In the genomic region with DNA sequence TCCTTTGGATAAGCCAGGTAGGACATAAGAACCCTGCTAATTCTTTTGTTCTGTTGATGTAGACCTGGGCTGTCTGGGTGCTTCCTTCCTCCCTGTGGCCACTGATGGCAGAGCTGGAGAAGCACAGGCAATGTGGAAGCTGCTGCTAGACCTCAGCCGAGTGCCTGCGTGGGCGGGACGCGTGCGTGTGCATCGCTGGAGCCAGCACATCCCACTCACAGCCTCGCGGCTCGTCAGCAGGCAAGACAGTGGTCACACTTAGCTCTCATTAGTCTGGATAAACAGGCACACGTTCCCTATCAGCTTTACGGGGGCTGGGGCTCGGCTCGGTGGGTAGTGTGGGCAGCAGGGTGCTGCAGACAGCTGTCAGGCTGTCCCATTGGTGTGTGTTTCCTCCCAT, we compare ENCODE assay signal across 19 cellular contexts.
A peak's percentile ranks its signal among the peaks of the same experiment; 100 is the strongest.
DNase-seq lines count a peak whose midpoint lies in the region; ATAC-seq and TF ChIP-seq lines count a peak whose summit lies in the region.
"Had no signal": no experiment of that assay in that cellular context is flagged by ENCODE, and none has a peak within 500 bp of the region (broad histone marks: within the 10 kb centered on the region; RNA-seq: fewer than 3 reads in every experiment).

No MANE protein-coding gene starts in this region.

- no peak overlapping the region for H3K18ac ChIP-seq in trophoblast cell (ENCODE audit: low read length)

- no peak overlapping the region for H2AK5ac ChIP-seq in trophoblast cell (ENCODE audit: low read length)

- in situ Hi-C loops in GM23248 (cut with MboI), result no loop called here

- H3K27ac Mint-ChIP-seq in activated CD4-positive, alpha-beta T cell treated with anti-CD3 and anti-CD28 coated beads for 36 hours, result no peak overlapping the region
- H3K27ac Mint-ChIP-seq in activated CD4-positive, alpha-beta T cell treated with anti-CD3 and anti-CD28 coated beads, Interleukin-2, amount 10 ng/mL, durations not matched to agents 7 days and 5 days, result no peak overlapping the region
- H3K27ac Mint-ChIP-seq: IgD-negative memory B cell had no signal

- CTCF ChIA-PET in activated CD4-positive, alpha-beta T cell treated with anti-CD3 and anti-CD28 coated beads for 36 hours (lab: Charles Lee), result no interaction called here
- CTCF ChIA-PET in activated CD4-positive, alpha-beta T cell treated with anti-CD3 and anti-CD28 coated beads, Interleukin-2, amount 10 ng/mL, durations not matched to agents 7 days and 5 days (lab: Charles Lee), result interaction anchor here (1.1 kb wide), 1 partner anchor 13 kb away, joined by 3 read pairs; no protein-coding TSS in a partner anchor

- no peak overlapping the region for H3K4ac ChIP-seq in trophoblast cell (ENCODE audit: low read depth, low read length)

- H3K36me3 ChIP-seq in GM23248 (ENCODE audit: low read depth) (no peaks in the 10 kb centered on the region), trophoblast cell (ENCODE audit: control insufficient read depth in 1 of 2, insufficient read depth in 2 of 2, low read length in 2 of 2) (no peaks in the 10 kb centered on the region)
- H3K36me3 ChIP-seq: adrenal gland, gastroesophageal sphincter had no signal

- no peak overlapping the region for H3K4me3 Mint-ChIP-seq in activated CD4-positive, alpha-beta T cell treated with anti-CD3 and anti-CD28 coated beads for 36 hours
- H3K4me3 Mint-ChIP-seq in activated CD4-positive, alpha-beta T cell treated with anti-CD3 and anti-CD28 coated beads, Interleukin-2, amount 10 ng/mL, durations not matched to agents 7 days and 5 days, result no peak overlapping the region
- H3K4me3 Mint-ChIP-seq: IgD-negative memory B cell had no signal

- H3K27ac ChIP-seq in GM23248, result no peak overlapping the region
- H3K27ac ChIP-seq in trophoblast cell (ENCODE audit: low read depth, low read length), result no peak overlapping the region
- H3K27ac ChIP-seq: adrenal gland, gastroesophageal sphincter, SK-N-MC, skin epidermis had no signal

- DNase-seq in activated CD4-positive, alpha-beta T cell treated with anti-CD3 and anti-CD28 coated beads for 36 hours, result peak; percentile 16
- DNase-seq in activated CD4-positive, alpha-beta T cell treated with anti-CD3 and anti-CD28 coated beads, Interleukin-2, amount 10 ng/mL, durations not matched to agents 7 days and 5 days, result no peak
- DNase-seq in GM23248 (peak; percentile 47), fibroblast of mammary gland (ENCODE audit: low read depth) (peak; percentile 34), renal cortical epithelial cell (ENCODE audit: low read depth) (peak; percentile 16), trophoblast cell (no peak), SW 1271 (lab: John Stamatoyannopoulos, UW) (no peak)
- DNase-seq: activated CD4-positive, alpha-beta T cell treated with anti-CD3 and anti-CD28 coated beads, Interleukin-2, amount 50 U/mL, for 48 hours; GF-D8; mesendoderm; NCI-H1105; NCI-H446 treated with DMSO at 0.1 percent for 48 hours; stimulated activated naive CD4-positive, alpha-beta T cell had no signal

- H4K91ac ChIP-seq in trophoblast cell (ENCODE audit: low read depth, low read length), result no peak overlapping the region

- H3K27me3 ChIP-seq in GM23248 (replicated peaks; ENCODE audit: insufficient read depth) (peaks cover 58% of the 10 kb centered on the region), trophoblast cell (ENCODE audit: insufficient read depth, low read length) (peaks cover 2% of the 10 kb centered on the region)
- H3K27me3 ChIP-seq: adrenal gland had no signal

- ATAC-seq in activated CD4-positive, alpha-beta T cell treated with anti-CD3 and anti-CD28 coated beads for 36 hours, result no peak
- no peak for ATAC-seq in HG03342 (IDR thresholded peaks at IDR 0.05; ENCODE audit: unreplicated experiment)
- ATAC-seq: gastroesophageal sphincter had no signal

- intact Hi-C loops in activated CD4-positive, alpha-beta T cell treated with anti-CD3 and anti-CD28 coated beads for 36 hours (cut with DNase I, micrococcal nuclease), result no loop called here

- POLR2A ChIA-PET in activated CD4-positive, alpha-beta T cell treated with anti-CD3 and anti-CD28 coated beads for 36 hours (lab: Charles Lee), result no interaction called here
- POLR2A ChIA-PET in activated CD4-positive, alpha-beta T cell treated with anti-CD3 and anti-CD28 coated beads, Interleukin-2, amount 10 ng/mL, durations not matched to agents 7 days and 5 days (lab: Charles Lee), result no interaction called here

- H3K14ac ChIP-seq in trophoblast cell (ENCODE audit: low read length), result no peak overlapping the region

- no peaks in the 10 kb centered on the region for H3K4me1 ChIP-seq in GM23248 (ENCODE audit: insufficient read depth)
- H3K4me1 ChIP-seq in trophoblast cell (ENCODE audit: control insufficient read depth in 1 of 2, insufficient read depth in 2 of 2, low read length in 2 of 2), result no peaks in the 10 kb centered on the region
- H3K4me1 ChIP-seq: gastroesophageal sphincter had no signal

- H3K4me1 Mint-ChIP-seq in activated CD4-positive, alpha-beta T cell treated with anti-CD3 and anti-CD28 coated beads for 36 hours, result no peaks in the 10 kb centered on the region
- H3K4me1 Mint-ChIP-seq in activated CD4-positive, alpha-beta T cell treated with anti-CD3 and anti-CD28 coated beads, Interleukin-2, amount 10 ng/mL, durations not matched to agents 7 days and 5 days, result no peaks in the 10 kb centered on the region
- H3K4me1 Mint-ChIP-seq: IgD-negative memory B cell had no signal

- no peaks in the 10 kb centered on the region for H4K20me1 ChIP-seq in GM23248 (ENCODE audit: insufficient read depth)

- WGBS in GM23248 (ENCODE audit: low coverage in 1 of 2, low lambda C conversion rate in 2 of 2, missing lambda C conversion rate in 2 of 2), 2 experiments, result 48 to 64% methylated on average over 13 to 14 of the region's 14 CpGs
- WGBS in trophoblast cell (ENCODE audit: extremely low coverage, insufficient coverage, insufficient read length), result no CpG with 5 or more reads among the region's 14 CpGs

- H3K9ac ChIP-seq in GM23248 (no peak overlapping the region), trophoblast cell (ENCODE audit: low read length) (no peak overlapping the region)

- H2BK120ac ChIP-seq in trophoblast cell (ENCODE audit: insufficient read depth, low read length, poor library complexity), result no peak overlapping the region

- H3K9me3 Mint-ChIP-seq in activated CD4-positive, alpha-beta T cell treated with anti-CD3 and anti-CD28 coated beads for 36 hours (ENCODE audit: low read depth), result no peaks in the 10 kb centered on the region
- no peaks in the 10 kb centered on the region for H3K9me3 Mint-ChIP-seq in activated CD4-positive, alpha-beta T cell treated with anti-CD3 and anti-CD28 coated beads, Interleukin-2, amount 10 ng/mL, durations not matched to agents 7 days and 5 days

- H3F3A ChIP-seq in GM23248 (ENCODE audit: insufficient read depth), result no peaks in the 10 kb centered on the region

- no peaks in the 10 kb centered on the region for H3K36me3 Mint-ChIP-seq in activated CD4-positive, alpha-beta T cell treated with anti-CD3 and anti-CD28 coated beads for 36 hours (ENCODE audit: low read depth)
- no peaks in the 10 kb centered on the region for H3K36me3 Mint-ChIP-seq in activated CD4-positive, alpha-beta T cell treated with anti-CD3 and anti-CD28 coated beads, Interleukin-2, amount 10 ng/mL, durations not matched to agents 7 days and 5 days (ENCODE audit: low read depth)
- H3K36me3 Mint-ChIP-seq: IgD-negative memory B cell had no signal

- H3K4me3 ChIP-seq in GM23248 (no peak overlapping the region), fibroblast of mammary gland (ENCODE audit: control insufficient read depth, low read depth, low read length) (no peak overlapping the region), trophoblast cell (ENCODE audit: low read depth, low read length) (no peak overlapping the region)
- H3K4me3 ChIP-seq: adrenal gland, gastroesophageal sphincter, SK-N-MC, skin epidermis had no signal

- H3K4me2 ChIP-seq in GM23248 (ENCODE audit: unreplicated experiment) (no peak overlapping the region), trophoblast cell (ENCODE audit: low read length) (no peak overlapping the region)

- H3K79me1 ChIP-seq in trophoblast cell (ENCODE audit: low read length), result no peaks in the 10 kb centered on the region

- H4K12ac ChIP-seq in trophoblast cell (ENCODE audit: low read depth, low read length), result no peak overlapping the region

- H2BK5ac ChIP-seq in trophoblast cell (ENCODE audit: low read depth, low read length, poor library complexity), result no peak overlapping the region

- no peaks in the 10 kb centered on the region for H3K9me3 ChIP-seq in GM23248 (ENCODE audit: low read depth)
- no peaks in the 10 kb centered on the region for H3K9me3 ChIP-seq in trophoblast cell (ENCODE audit: insufficient read depth, low read depth, low read length)
- H3K9me3 ChIP-seq: adrenal gland had no signal

- no peak for TF ChIP-seq CTCF in fibroblast of mammary gland (conservative IDR thresholded peaks at IDR 0.05; ENCODE audit: control insufficient read depth, insufficient read depth, low read depth, low read length)

- H2BK12ac ChIP-seq in trophoblast cell (ENCODE audit: low read length), result no peak overlapping the region

- no peaks in the 10 kb centered on the region for H3K9me2 ChIP-seq in GM23248 (ENCODE audit: insufficient read depth)

- H3K23ac ChIP-seq in trophoblast cell (ENCODE audit: low read length), result no peak overlapping the region

- peaks cover 21% of the 10 kb centered on the region for H3K27me3 Mint-ChIP-seq in activated CD4-positive, alpha-beta T cell treated with anti-CD3 and anti-CD28 coated beads for 36 hours
- peaks cover 6% of the 10 kb centered on the region for H3K27me3 Mint-ChIP-seq in activated CD4-positive, alpha-beta T cell treated with anti-CD3 and anti-CD28 coated beads, Interleukin-2, amount 10 ng/mL, durations not matched to agents 7 days and 5 days

- H3K79me2 ChIP-seq in GM23248 (ENCODE audit: insufficient read depth), result no peaks in the 10 kb centered on the region
- H3K79me2 ChIP-seq in trophoblast cell (ENCODE audit: control insufficient read depth, insufficient read depth, low read length, poor library complexity), result no peaks in the 10 kb centered on the region

- H2AFZ ChIP-seq in GM23248 (no peak overlapping the region), trophoblast cell (ENCODE audit: insufficient read depth, low read length, poor library complexity) (no peak overlapping the region)

- H4K8ac ChIP-seq in trophoblast cell (ENCODE audit: low read depth, low read length), result no peak overlapping the region

Comparison
In these comparisons a context has a peak if more than half of its experiments do, and no peak if none do; other contexts are left out.
1. DNase-seq: peak in activated CD4-positive, alpha-beta T cell treated with anti-CD3 and anti-CD28 coated beads for 36 hours (single experiment), GM23248 (single experiment), fibroblast of mammary gland (single experiment) and renal cortical epithelial cell (single experiment); none in activated CD4-positive, alpha-beta T cell treated with anti-CD3 and anti-CD28 coated beads, Interleukin-2, amount 10 ng/mL, durations not matched to agents 7 days and 5 days (single experiment), trophoblast cell (0 of 2) and SW 1271 (0 of 2).